ENCODE assay signal across 8 cellular contexts in the genomic region with DNA sequence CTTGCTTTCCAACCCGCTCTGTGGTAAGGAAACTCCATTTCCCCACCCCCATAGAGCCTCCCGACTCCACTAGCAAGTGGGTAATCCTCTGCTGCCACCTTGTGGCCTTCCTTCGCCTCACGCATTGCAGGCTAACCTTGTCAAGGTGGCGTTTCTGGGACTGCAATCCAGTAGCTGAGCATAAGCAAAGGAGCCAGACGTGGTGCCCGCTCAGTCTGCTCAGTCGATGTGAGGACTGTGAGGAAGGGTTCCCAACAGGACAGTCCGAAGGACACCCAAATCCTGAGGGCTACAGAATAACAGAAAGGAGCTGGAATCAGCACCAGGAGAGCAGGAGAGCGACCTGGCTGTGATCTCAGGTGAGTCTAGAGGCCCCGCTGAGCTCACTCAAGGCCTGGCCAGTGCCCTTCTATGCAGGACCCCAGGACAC.
DNase-seq lines count a peak whose midpoint lies in the region; ATAC-seq and TF ChIP-seq lines count a peak whose summit lies in the region.

No MANE protein-coding gene starts in this region.

- TF ChIP-seq CTCF in coronary artery (IDR thresholded peaks at IDR 0.05) (peak; percentile 57), lung (IDR thresholded peaks at IDR 0.05; ENCODE audit: control extremely low read depth, extremely low read depth) (peak; percentile 67)

- DNase-seq in C1 segment of cervical spinal cord (lab: John Stamatoyannopoulos, UW), result peak in 10 of 14 donors; percentile 11 to 74 (median 45)
- peak; percentile 57 to 88 for DNase-seq in NCI-H446 (lab: John Stamatoyannopoulos, UW)
- peak; percentile 65 to 76 for DNase-seq in activated CD4-positive, alpha-beta T cell treated with anti-CD3 and anti-CD28 coated beads for 4 hours
- no peak for DNase-seq in coronary artery (ENCODE audit: low spot score)
- DNase-seq in lung (ENCODE audit: low spot score), result peak; percentile 81
- DNase-seq in stimulated activated CD8-positive, alpha-beta memory T cell treated with anti-CD3 and anti-CD28 coated beads, Interleukin-15, amount 100 ng/mL, for 24 hours (ENCODE audit: low read depth), result peak; percentile 56

- no peaks in the 10 kb centered on the region for H3K4me1 ChIP-seq in lung (ENCODE audit: control insufficient read depth in 2 of 2, insufficient read depth in 2 of 2, low read length in 2 of 2)

- no peaks in the 10 kb centered on the region for H3K36me3 ChIP-seq in lung (ENCODE audit: control insufficient read depth in 2 of 2, insufficient read depth in 2 of 2, low read length in 2 of 2)

- no peaks in the 10 kb centered on the region for H3K27me3 ChIP-seq in lung (ENCODE audit: control insufficient read depth, insufficient read depth)

- H3K27ac ChIP-seq in coronary artery (no peak overlapping the region), lung (ENCODE audit: low read depth in 1 of 2, low read length in 1 of 2) (no peak overlapping the region)

- H3K9me3 ChIP-seq in lung (ENCODE audit: control insufficient read depth in 2 of 2, insufficient read depth in 1 of 2, low read length in 1 of 2), result no peaks in the 10 kb centered on the region

- WGBS in lung, 2 donors, result 23 to 27% methylated on average over 11 of the region's 11 CpGs

- ATAC-seq in GM19023 (IDR thresholded peaks at IDR 0.05; ENCODE audit: unreplicated experiment) (peak; percentile 100), HG03135 (IDR thresholded peaks at IDR 0.05; ENCODE audit: unreplicated experiment) (peak; percentile 96), lung (ENCODE audit: insufficient read depth, low FRiP score) (peak; percentile 80)

- H3K4me3 ChIP-seq in coronary artery, result no peak overlapping the region
- H3K4me3 ChIP-seq in lung, result no peak overlapping the region
